ENCODE assay signal across 9 cellular contexts in genomic region chr15:85482896-85483295, GRCh38.
DNase-seq lines count a peak whose midpoint lies in the region; ATAC-seq, FAIRE-seq and TF ChIP-seq lines count a peak whose summit lies in the region.
"Had no signal": no experiment of that assay in that cellular context is flagged by ENCODE, and none has a peak within 500 bp of the region (broad histone marks: within the 10 kb centered on the region; RNA-seq: fewer than 3 reads in every experiment).

No MANE protein-coding gene starts in this region.

- no peak overlapping the region for H3K9ac ChIP-seq in kidney (ENCODE audit: low read length in 2 of 2)

- H3K4me3 ChIP-seq in lung (no peak overlapping the region), kidney (ENCODE audit: low read length in 2 of 2) (no peak overlapping the region)

- FAIRE-seq in kidney (lab: Jason Lieb, UNC) = no peak
- FAIRE-seq: HTR-8/SVneo had no signal

- ATAC-seq in HG03175 (IDR thresholded peaks at IDR 0.05; ENCODE audit: unreplicated experiment) (peak; percentile 46), lung (ENCODE audit: insufficient read depth, low FRiP score) (peak; percentile 31), HG02642 (IDR thresholded peaks at IDR 0.05; ENCODE audit: poor library complexity, unreplicated experiment) (no peak)

- 5 to 17% methylated on average over 6 of the region's 6 CpGs for WGBS in lung, 2 donors

- TF ChIP-seq CTCF in lung (IDR thresholded peaks at IDR 0.05; ENCODE audit: control extremely low read depth, extremely low read depth) (no peak), kidney (IDR thresholded peaks at IDR 0.05; ENCODE audit: borderline replicate concordance, extremely low read depth, insufficient read depth) (no peak)

- peaks cover 6 to 22% of the 10 kb centered on the region in 2 donors for H3K4me1 ChIP-seq in lung (ENCODE audit: control insufficient read depth in 2 of 2, insufficient read depth in 2 of 2, low read length in 2 of 2)
- peaks cover 0 to 13% of the 10 kb centered on the region in 2 donors for H3K4me1 ChIP-seq in kidney (ENCODE audit: control insufficient read depth in 1 of 2, insufficient read depth in 1 of 2, low read depth in 1 of 2, low read length in 2 of 2)

- intact Hi-C loops in kidney (cut with DNase I) = no loop called here

- no peaks in the 10 kb centered on the region for H3K36me3 ChIP-seq in lung (ENCODE audit: control insufficient read depth in 2 of 2, insufficient read depth in 2 of 2, low read length in 2 of 2)
- no peaks in the 10 kb centered on the region for H3K36me3 ChIP-seq in kidney (ENCODE audit: control insufficient read depth in 1 of 2, insufficient read depth in 2 of 2, low read length in 2 of 2)

- H3K9me3 ChIP-seq in lung (ENCODE audit: control insufficient read depth in 2 of 2, insufficient read depth in 1 of 2, low read length in 1 of 2) (no peaks in the 10 kb centered on the region), kidney (ENCODE audit: control insufficient read depth in 1 of 2, low read length in 2 of 2) (no peaks in the 10 kb centered on the region)

- H3K27ac ChIP-seq in lung (ENCODE audit: low read depth in 1 of 2, low read length in 1 of 2) = peak overlapping the region in 1 of 2 donors; percentile 5
- H3K27ac ChIP-seq in kidney (ENCODE audit: low read depth in 2 of 2, low read length in 2 of 2) = no peak overlapping the region

- DNase-seq in AG08396 (ENCODE audit: low spot score) (peak; percentile 46), astrocyte of the hippocampus (ENCODE audit: low read depth, low spot score) (peak; percentile 84), lung (ENCODE audit: low spot score) (no peak), GM19240 (ENCODE audit: insufficient read length, low spot score) (no peak), kidney (no peak), ureter (ENCODE audit: low spot score) (no peak)

- no peaks in the 10 kb centered on the region for H3K27me3 ChIP-seq in lung (ENCODE audit: control insufficient read depth, insufficient read depth)

Comparison
In these comparisons a context has a peak if more than half of its experiments do, and no peak if none do; other contexts are left out.
1. DNase-seq: peak in AG08396 (single experiment) and astrocyte of the hippocampus (single experiment); none in lung (single experiment), GM19240 (single experiment), kidney (single experiment) and ureter (single experiment).